11 cellular contexts compared by ENCODE assay signal in the genomic region with DNA sequence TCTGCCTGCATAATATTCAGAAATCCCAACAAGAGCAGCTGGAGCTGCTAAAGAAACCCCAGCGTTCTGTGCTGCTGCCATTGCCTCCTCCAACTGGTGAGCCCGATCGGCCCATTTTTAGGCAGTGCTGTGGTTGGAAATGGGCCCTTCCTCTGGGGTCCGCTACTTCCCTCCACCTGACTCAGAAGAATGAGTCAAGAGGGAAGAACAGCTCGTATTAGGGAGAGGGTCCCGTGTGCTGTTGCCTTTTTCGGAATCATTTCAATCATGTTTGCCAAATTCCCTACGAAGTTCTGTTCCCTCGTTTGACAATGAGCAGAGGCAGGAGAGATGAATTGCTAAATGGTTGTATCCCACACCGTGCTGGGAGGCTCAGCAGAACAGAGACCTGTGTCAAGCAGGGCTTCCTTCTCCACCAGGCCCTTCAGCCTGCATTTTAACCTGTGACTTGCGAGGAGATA. TPM values are rescaled to one million over a fixed set of nuclear protein-coding genes. Genes with fewer than 3 reads are reported as not detected.
A peak's percentile ranks its signal among the peaks of the same experiment; 100 is the strongest.
DNase-seq lines count a peak whose midpoint lies in the region; ATAC-seq, FAIRE-seq and TF ChIP-seq lines count a peak whose summit lies in the region.
"Had no signal": no experiment of that assay in that cellular context is flagged by ENCODE, and none has a peak within 500 bp of the region (broad histone marks: within the 10 kb centered on the region; RNA-seq: fewer than 3 reads in every experiment).

No MANE protein-coding gene starts in this region.

- WGBS in ovary, 3 donors = 13 to 25% (median 16%) methylated on average over 11 of the region's 11 CpGs

- peak overlapping the region; percentile 88 to 97 (median 95) for H3K27ac Mint-ChIP-seq in CD14-positive monocyte
- no peak overlapping the region for H3K27ac Mint-ChIP-seq in activated naive CD8-positive, alpha-beta T cell treated with anti-CD3 and anti-CD28 coated beads for 36 hours

- peaks cover 15% of the 10 kb centered on the region for H3K4me1 ChIP-seq in ovary (ENCODE audit: insufficient read depth)

- peaks cover 0 to 7% of the 10 kb centered on the region in 2 donors for H3K36me3 Mint-ChIP-seq in CD14-positive monocyte
- peaks cover 21% of the 10 kb centered on the region for H3K36me3 Mint-ChIP-seq in activated naive CD8-positive, alpha-beta T cell treated with anti-CD3 and anti-CD28 coated beads for 36 hours

- peak overlapping the region in 1 of 2 donors; percentile 59 for H3K4me3 Mint-ChIP-seq in CD14-positive monocyte
- peak overlapping the region; percentile 38 for H3K4me3 Mint-ChIP-seq in activated naive CD8-positive, alpha-beta T cell treated with anti-CD3 and anti-CD28 coated beads for 36 hours

- H3K27me3 Mint-ChIP-seq in CD14-positive monocyte (ENCODE audit: low read depth in 3 of 3) = peaks cover 1 to 3% (median 2%) of the 10 kb centered on the region in 3 donors
- H3K27me3 Mint-ChIP-seq in activated naive CD8-positive, alpha-beta T cell treated with anti-CD3 and anti-CD28 coated beads for 36 hours = no peaks in the 10 kb centered on the region

- H3K4me1 Mint-ChIP-seq in CD14-positive monocyte = peaks cover 24% of the 10 kb centered on the region
- peaks cover 5% of the 10 kb centered on the region for H3K4me1 Mint-ChIP-seq in activated naive CD8-positive, alpha-beta T cell treated with anti-CD3 and anti-CD28 coated beads for 36 hours

- H3K9me3 Mint-ChIP-seq in CD14-positive monocyte = peaks cover 6 to 19% (median 14%) of the 10 kb centered on the region in 7 donors
- H3K9me3 Mint-ChIP-seq in activated naive CD8-positive, alpha-beta T cell treated with anti-CD3 and anti-CD28 coated beads for 36 hours = peaks cover 18% of the 10 kb centered on the region

- intact Hi-C loops in CD14-positive monocyte (cut with micrococcal nuclease) = loop anchor here in 1 of 2 donors (10.0 kb wide), 1 partner anchor 490 kb away; the partner anchor contains the start of genes C6orf120 and WDR27
- intact Hi-C loops in ovary (cut with DNase I) = no loop called here

- ATAC-seq in HG03280 (IDR thresholded peaks at IDR 0.05; ENCODE audit: unreplicated experiment) = no peak
- ATAC-seq in HG02840 (IDR thresholded peaks at IDR 0.05; ENCODE audit: low FRiP score, unreplicated experiment) = no peak

- no peak for TF ChIP-seq CTCF in CD14-positive monocyte (IDR thresholded peaks at IDR 0.05)
- TF ChIP-seq CTCF in fibroblast of villous mesenchyme (IDR thresholded peaks at IDR 0.05; ENCODE audit: insufficient read depth, low read depth, low read length) = no peak
- no peak for TF ChIP-seq CTCF in ovary (IDR thresholded peaks at IDR 0.05)

- DNase-seq in CD14-positive monocyte (ENCODE audit: low spot score) = no peak
- DNase-seq in activated naive CD8-positive, alpha-beta T cell treated with anti-CD3 and anti-CD28 coated beads for 36 hours = no peak
- peak; percentile 50 for DNase-seq in fibroblast of villous mesenchyme (ENCODE audit: low read depth)
- DNase-seq in ovary = peak in 3 of 5 donors; percentile 44 to 55 (median 53)
- DNase-seq in NCI-H2029 treated with DMSO at 0.1 percent for 48 hours (lab: John Stamatoyannopoulos, UW) = no peak
- DNase-seq in H54 (ENCODE audit: insufficient read length, low spot score) = no peak
- DNase-seq: activated gamma-delta T cell, NCI-H510A had no signal

- no peak for TF ChIP-seq POLR2A in ovary (IDR thresholded peaks at IDR 0.05)
- no peak for TF ChIP-seq POLR2A in H54 (IDR thresholded peaks at IDR 0.05; ENCODE audit: low read depth, low read length)

- H3K27me3 ChIP-seq in ovary = no peaks in the 10 kb centered on the region

- no peak overlapping the region for H3K4me3 ChIP-seq in fibroblast of villous mesenchyme (ENCODE audit: low read depth, low read length)
- no peak overlapping the region for H3K4me3 ChIP-seq in ovary

- TF ChIP-seq EP300 in ovary (IDR thresholded peaks at IDR 0.05) = no peak

- peak overlapping the region; percentile 71 to 96 for H3K27ac ChIP-seq in ovary
- H3K27ac ChIP-seq: C4-2B had no signal

- H3K9me3 ChIP-seq in ovary = no peaks in the 10 kb centered on the region

- H3K36me3 ChIP-seq in ovary = no peaks in the 10 kb centered on the region

- FAIRE-seq in H54 (lab: Jason Lieb, UNC) = no peak

RNA-seq across cellular contexts. Expression of gene THBS2, which starts 38.4 kb away (rescaled TPM):
- polyA plus RNA-seq in CD14-positive monocyte = under 1 TPM in 1 of 2 donors, not detected in 1; 0.03 TPM
- total RNA-seq in activated naive CD8-positive, alpha-beta T cell treated with anti-CD3 and anti-CD28 coated beads for 36 hours = not detected
- total RNA-seq in fibroblast of villous mesenchyme = 374 and 478 TPM in 2 replicates
- total RNA-seq in ovary = 100 to 1,000 TPM in 1 of 7 donors, 10 to 100 TPM in 6; 38.0 to 151 (median 72.8) TPM
- 10 to 100 TPM; 26.5 to 65.3 TPM for polyA plus RNA-seq in ovary

Comparison
In these comparisons a context has a peak if more than half of its experiments do, and no peak if none do; other contexts are left out.
1. DNase-seq: peak in fibroblast of villous mesenchyme (single experiment) and ovary (3 of 5); none in CD14-positive monocyte (single experiment), activated naive CD8-positive, alpha-beta T cell treated with anti-CD3 and anti-CD28 coated beads for 36 hours (single experiment), NCI-H2029 treated with DMSO at 0.1 percent for 48 hours (single experiment) and H54 (single experiment).
2. RNA of gene THBS2, which starts 38.4 kb away (total RNA-seq): 374 to 478 TPM in fibroblast of villous mesenchyme and 38.0 to 151 TPM in ovary; not detected in activated naive CD8-positive, alpha-beta T cell treated with anti-CD3 and anti-CD28 coated beads for 36 hours; every median in the first group is over 10 times any median in the second.